8 cellular contexts compared by ENCODE assay signal in the genomic region with DNA sequence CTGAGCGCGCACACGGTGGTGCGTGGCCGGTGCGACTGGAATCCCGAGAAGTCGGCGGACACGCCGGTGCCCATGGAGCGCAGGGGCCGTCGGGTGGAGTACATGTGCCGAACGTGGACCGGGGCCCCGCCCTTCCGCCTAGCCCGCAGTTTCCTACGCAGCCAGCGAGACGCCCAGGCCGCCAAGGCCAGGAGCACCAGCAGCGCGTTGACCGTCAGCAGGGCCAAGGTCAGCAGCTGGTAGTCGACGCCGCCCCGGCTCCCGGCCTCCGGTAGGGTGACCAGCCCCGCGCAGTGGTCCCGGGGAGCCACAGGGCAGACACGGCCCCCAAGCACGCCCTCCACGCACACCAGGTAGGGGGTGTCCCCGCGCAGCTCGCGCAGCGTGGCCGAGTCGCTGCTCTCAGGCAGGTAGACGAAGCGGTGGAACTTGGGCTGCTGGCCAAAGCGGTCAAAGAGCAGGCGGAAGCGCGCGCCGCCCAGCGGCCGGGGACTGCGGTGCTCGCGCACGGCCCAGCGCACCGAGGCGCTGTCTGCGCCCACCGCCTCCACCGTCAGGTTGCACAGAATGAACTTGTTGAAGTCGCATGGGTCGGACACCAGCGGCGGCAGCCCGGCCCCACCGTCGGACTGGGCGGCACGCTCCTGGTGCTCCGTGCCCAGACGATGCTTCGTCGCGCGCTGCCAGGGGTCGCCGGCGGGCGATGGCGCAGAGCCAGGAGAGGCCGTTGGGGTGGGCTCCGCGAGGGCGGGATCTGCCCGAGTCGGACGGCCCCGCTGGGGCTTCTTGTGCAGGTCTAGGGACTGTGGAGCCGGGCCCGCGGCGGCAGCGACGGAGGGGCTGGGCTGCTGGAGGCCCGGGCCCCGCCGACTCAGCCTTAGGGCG. TPM values are rescaled to one million over a fixed set of nuclear protein-coding genes. Genes with fewer than 3 reads are reported as not detected.
DNase-seq lines count a peak whose midpoint lies in the region; ATAC-seq and TF ChIP-seq lines count a peak whose summit lies in the region.

No MANE protein-coding gene starts in this region.

- peak overlapping the region; percentile 68 for H3K4me3 ChIP-seq in neural cell (ENCODE audit: low read length)

- peak overlapping the region; percentile 46 for H3K9ac ChIP-seq in neural cell (ENCODE audit: low read length)

- peaks cover 54% of the 10 kb centered on the region for H3K27me3 ChIP-seq in neural cell (ENCODE audit: insufficient read depth, low read depth, low read length)

- peak; percentile 8 for TF ChIP-seq RAD21 in neural cell (conservative IDR thresholded peaks at IDR 0.05)

- H3K4me3 Mint-ChIP-seq in glutamatergic neuron (ENCODE audit: unreplicated experiment): peak overlapping the region; percentile 20

- H2AFZ ChIP-seq in neural cell (ENCODE audit: low read depth, low read length): no peak overlapping the region

- no peaks in the 10 kb centered on the region for H3K36me3 Mint-ChIP-seq in glutamatergic neuron (ENCODE audit: unreplicated experiment)

- H3K9me3 ChIP-seq in neural cell (ENCODE audit: low read length): no peaks in the 10 kb centered on the region

- ATAC-seq in GM18909 (IDR thresholded peaks at IDR 0.05; ENCODE audit: poor library complexity, unreplicated experiment) (no peak), GM21737 (IDR thresholded peaks at IDR 0.05; ENCODE audit: unreplicated experiment) (no peak)

- H3K27ac Mint-ChIP-seq in glutamatergic neuron (ENCODE audit: unreplicated experiment): no peak overlapping the region

- no peak overlapping the region for H3K4me2 ChIP-seq in neural cell (ENCODE audit: low read length)

- no peak overlapping the region for H3K27ac ChIP-seq in neural cell (ENCODE audit: low read length)

- H3K4me1 Mint-ChIP-seq in glutamatergic neuron (ENCODE audit: low read depth, unreplicated experiment): peaks cover 5% of the 10 kb centered on the region

- H4K20me1 ChIP-seq in neural cell (ENCODE audit: insufficient read depth): no peaks in the 10 kb centered on the region

- TF ChIP-seq EP300 in neural cell (conservative IDR thresholded peaks at IDR 0.05; ENCODE audit: poor library complexity, severe bottlenecking): no peak

- H3F3A ChIP-seq in neural cell (ENCODE audit: insufficient read depth, low read length, poor library complexity, severe bottlenecking): no peaks in the 10 kb centered on the region

- H3K27me3 Mint-ChIP-seq in glutamatergic neuron (ENCODE audit: unreplicated experiment): peaks cover 17% of the 10 kb centered on the region

- H3K79me2 ChIP-seq in neural cell (replicated peaks; ENCODE audit: insufficient read depth, low read length): no peaks in the 10 kb centered on the region

- TF ChIP-seq CTCF in LNCAP (IDR thresholded peaks at IDR 0.05): peak; percentile 39
- peak; percentile 75 for TF ChIP-seq CTCF in glutamatergic neuron (IDR thresholded peaks at IDR 0.05; ENCODE audit: partially characterized antibody, unreplicated experiment)
- TF ChIP-seq CTCF in neural cell (IDR thresholded peaks at IDR 0.05; ENCODE audit: poor library complexity, severe bottlenecking): peak; percentile 51

- no peaks in the 10 kb centered on the region for H3K9me2 ChIP-seq in neural cell (ENCODE audit: insufficient read depth, low read length)

- H3K36me3 ChIP-seq in neural cell (ENCODE audit: insufficient read depth, low read length): no peaks in the 10 kb centered on the region

- H3K9me3 Mint-ChIP-seq in glutamatergic neuron (ENCODE audit: unreplicated experiment): peaks cover 6% of the 10 kb centered on the region

- DNase-seq in DMS53 (lab: John Stamatoyannopoulos, UW) (peak; percentile 97), glutamatergic neuron (peak; percentile 86), NCI-H1048 (lab: John Stamatoyannopoulos, UW) (no peak)
- DNase-seq in activated CD8-positive, alpha-beta memory T cell treated with anti-CD3 and anti-CD28 coated beads for 24 hours: peak; percentile 67

TF ChIP-seq in neural cell, 6 proteins besides CTCF, POLR2A, EP300 and RAD21:
- peak; percentile 5 for TF ChIP-seq MXI1 (conservative IDR thresholded peaks at IDR 0.05; ENCODE audit: poor library complexity, severe bottlenecking)
- TF ChIP-seq, protein P1, sequence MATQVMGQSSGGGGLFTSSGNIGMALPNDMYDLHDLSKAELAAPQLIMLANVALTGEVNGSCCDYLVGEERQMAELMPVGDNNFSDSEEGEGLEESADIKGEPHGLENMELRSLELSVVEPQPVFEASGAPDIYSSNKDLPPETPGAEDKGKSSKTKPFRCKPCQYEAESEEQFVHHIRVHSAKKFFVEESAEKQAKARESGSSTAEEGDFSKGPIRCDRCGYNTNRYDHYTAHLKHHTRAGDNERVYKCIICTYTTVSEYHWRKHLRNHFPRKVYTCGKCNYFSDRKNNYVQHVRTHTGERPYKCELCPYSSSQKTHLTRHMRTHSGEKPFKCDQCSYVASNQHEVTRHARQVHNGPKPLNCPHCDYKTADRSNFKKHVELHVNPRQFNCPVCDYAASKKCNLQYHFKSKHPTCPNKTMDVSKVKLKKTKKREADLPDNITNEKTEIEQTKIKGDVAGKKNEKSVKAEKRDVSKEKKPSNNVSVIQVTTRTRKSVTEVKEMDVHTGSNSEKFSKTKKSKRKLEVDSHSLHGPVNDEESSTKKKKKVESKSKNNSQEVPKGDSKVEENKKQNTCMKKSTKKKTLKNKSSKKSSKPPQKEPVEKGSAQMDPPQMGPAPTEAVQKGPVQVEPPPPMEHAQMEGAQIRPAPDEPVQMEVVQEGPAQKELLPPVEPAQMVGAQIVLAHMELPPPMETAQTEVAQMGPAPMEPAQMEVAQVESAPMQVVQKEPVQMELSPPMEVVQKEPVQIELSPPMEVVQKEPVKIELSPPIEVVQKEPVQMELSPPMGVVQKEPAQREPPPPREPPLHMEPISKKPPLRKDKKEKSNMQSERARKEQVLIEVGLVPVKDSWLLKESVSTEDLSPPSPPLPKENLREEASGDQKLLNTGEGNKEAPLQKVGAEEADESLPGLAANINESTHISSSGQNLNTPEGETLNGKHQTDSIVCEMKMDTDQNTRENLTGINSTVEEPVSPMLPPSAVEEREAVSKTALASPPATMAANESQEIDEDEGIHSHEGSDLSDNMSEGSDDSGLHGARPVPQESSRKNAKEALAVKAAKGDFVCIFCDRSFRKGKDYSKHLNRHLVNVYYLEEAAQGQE (IDR thresholded peaks at IDR 0.05; ENCODE audit: borderline replicate concordance): no peak

RNA-seq across cellular contexts. Expression of a gene that starts 2.2 kb away (rescaled TPM):
- 1.4 TPM for total RNA-seq in glutamatergic neuron (ENCODE audit: unreplicated experiment)
- polyA plus RNA-seq in neural cell: 1.4 TPM in 2 replicates
- 3.2 and 4.4 TPM in 2 replicates for polyA minus RNA-seq in neural cell
